In the genomic region with DNA sequence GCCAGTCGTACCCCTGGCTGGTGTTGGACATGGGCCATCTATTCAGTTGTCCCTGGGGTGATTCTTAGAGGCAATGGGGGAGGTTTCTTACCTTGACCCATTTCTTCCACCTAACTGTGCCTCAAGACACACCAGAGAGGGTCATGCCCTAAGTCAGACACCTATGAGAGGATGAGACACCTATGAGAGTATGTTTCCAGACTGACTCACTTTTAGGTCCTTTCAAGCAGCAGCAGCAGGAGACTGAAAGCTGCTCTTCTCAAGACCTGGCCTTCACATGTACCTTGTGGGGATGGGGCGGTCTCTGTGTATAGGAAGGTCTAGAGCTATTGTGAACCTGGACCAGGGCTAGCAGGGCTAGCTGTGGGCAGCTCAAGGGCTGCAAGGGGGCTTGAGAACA, we compare ENCODE assay signal across 23 cellular contexts.
"Had no signal": no experiment of that assay in that cellular context is flagged by ENCODE, and none has a peak within 500 bp of the region (broad histone marks: within the 10 kb centered on the region; RNA-seq: fewer than 3 reads in every experiment).

No MANE protein-coding gene starts in this region.

- H3K4me1 ChIP-seq: gastrocnemius medialis, lower lobe of right lung, neural progenitor cell, prostate gland, sigmoid colon, suprapubic skin, transverse colon, vagina had no signal

- H3K27ac ChIP-seq: epithelial cell of prostate, gastrocnemius medialis, lower lobe of right lung, neural progenitor cell, prostate gland, sigmoid colon, suprapubic skin, transverse colon, vagina had no signal

- H3K27ac Mint-ChIP-seq: dendritic cell treated with granulocyte-macrophage colony-stimulating factor and Interleukin-4, amounts not matched to agents 40 ng/mL and 50 ng/mL, for 4 days; endodermal cell; memory B cell; nephron; neural progenitor cell; stimulated activated memory B cell treated with anti-CD40 and anti-IgM and Interleukin-4, amounts not matched to agents 10 μg/mL and 1 μg/mL and 100 μg/mL, for 72 hours; stimulated activated naive CD8-positive, alpha-beta T cell treated with anti-CD3 and anti-CD28 coated beads, Interleukin-15, Interleukin-2, amounts not matched to agents 100 ng/mL and 50 ng/mL, for 24 hours had no signal

- H3K4me3 Mint-ChIP-seq: dendritic cell treated with granulocyte-macrophage colony-stimulating factor and Interleukin-4, amounts not matched to agents 40 ng/mL and 50 ng/mL, for 4 days; endodermal cell; memory B cell; nephron; neural progenitor cell; stimulated activated memory B cell treated with anti-CD40 and anti-IgM and Interleukin-4, amounts not matched to agents 10 μg/mL and 1 μg/mL and 100 μg/mL, for 72 hours; stimulated activated naive CD8-positive, alpha-beta T cell treated with anti-CD3 and anti-CD28 coated beads, Interleukin-15, Interleukin-2, amounts not matched to agents 100 ng/mL and 50 ng/mL, for 24 hours had no signal

- DNase-seq: effector CD8-positive, alpha-beta T cell; endodermal cell; foreskin fibroblast; gastrocnemius medialis; head of caudate nucleus; left ventricle myocardium superior; lower lobe of right lung; right cardiac atrium; sigmoid colon; stimulated activated CD4-positive, alpha-beta T cell treated with anti-CD3 and anti-CD28 coated beads, Interleukin-2, amount 100 ng/mL, for 24 hours; stimulated activated CD4-positive, alpha-beta T cell treated with anti-CD3 and anti-CD28 coated beads, Interleukin-4, amount 100 ng/mL, for 24 hours; transverse colon had no signal

- H3K36me3 ChIP-seq: gastrocnemius medialis, lower lobe of right lung, neural progenitor cell, prostate gland, sigmoid colon, suprapubic skin, transverse colon, vagina had no signal

- H3K27me3 ChIP-seq: gastrocnemius medialis, neural progenitor cell, sigmoid colon, transverse colon, vagina had no signal

- H3K36me3 Mint-ChIP-seq: memory B cell; neural progenitor cell; stimulated activated memory B cell treated with anti-CD40 and anti-IgM and Interleukin-4, amounts not matched to agents 10 μg/mL and 1 μg/mL and 100 μg/mL, for 72 hours had no signal

- H3K9me3 ChIP-seq: gastrocnemius medialis, lower lobe of right lung, prostate gland, sigmoid colon, suprapubic skin, transverse colon, vagina had no signal

- ATAC-seq: esophagus mucosa, gastrocnemius medialis, left ventricle myocardium superior, lower lobe of right lung, right cardiac atrium had no signal

- H3K9me3 Mint-ChIP-seq: dendritic cell treated with granulocyte-macrophage colony-stimulating factor and Interleukin-4, amounts not matched to agents 40 ng/mL and 50 ng/mL, for 4 days; stimulated activated memory B cell treated with anti-CD40 and anti-IgM and Interleukin-4, amounts not matched to agents 10 μg/mL and 1 μg/mL and 100 μg/mL, for 72 hours; stimulated activated naive CD8-positive, alpha-beta T cell treated with anti-CD3 and anti-CD28 coated beads, Interleukin-15, Interleukin-2, amounts not matched to agents 100 ng/mL and 50 ng/mL, for 24 hours had no signal

- H3K4me1 Mint-ChIP-seq: memory B cell; nephron; stimulated activated memory B cell treated with anti-CD40 and anti-IgM and Interleukin-4, amounts not matched to agents 10 μg/mL and 1 μg/mL and 100 μg/mL, for 72 hours had no signal

- H3K4me3 ChIP-seq: gastrocnemius medialis, lower lobe of right lung, neural progenitor cell, prostate gland, sigmoid colon, suprapubic skin, transverse colon, vagina had no signal
